Comparison of ENCODE assay signal across 8 cellular contexts in genomic region chr17:8409966-8410881, GRCh38. TPM values are rescaled to one million over a fixed set of nuclear protein-coding genes. Genes with fewer than 3 reads are reported as not detected.
DNase-seq lines count a peak whose midpoint lies in the region; ATAC-seq and TF ChIP-seq lines count a peak whose summit lies in the region.

No MANE protein-coding gene starts in this region.

- H3K4me3 ChIP-seq in AG04450 (ENCODE audit: low read depth, low read length) (no peak overlapping the region), H7 (ENCODE audit: insufficient read depth, low read depth, low read length) (no peak overlapping the region), kidney epithelial cell (ENCODE audit: low read depth, low read length) (no peak overlapping the region)

- DNase-seq in AG04450 (ENCODE audit: low read depth, low spot score) (peak; percentile 71), H7 (peak; percentile 84), NCI-H345 (lab: John Stamatoyannopoulos, UW) (peak; percentile 80), cerebellum (ENCODE audit: low spot score) (peak; percentile 80), kidney epithelial cell (ENCODE audit: low read depth) (no peak)
- peak; percentile 82 for DNase-seq in activated CD4-positive, CD25-positive, alpha-beta regulatory T cell treated with anti-CD3 and anti-CD28 coated beads, Interleukin-2, amount 50 U/mL, for 72 hours
- peak; percentile 73 to 75 for DNase-seq in stimulated activated CD4-positive, alpha-beta T cell treated with anti-CD3 and anti-CD28 coated beads, Interleukin-1b, Interleukin-23, amount 100 ng/mL, for 4 hours (ENCODE audit: low read depth in 2 of 2)

- POLR2A ChIA-PET in AG04450 (lab: Yijun Ruan, JAX) = interaction anchor here (0.7 kb wide), 1 partner anchor 25 kb away, joined by 3 read pairs; the partner anchor contains the start of gene NDEL1

- peak; percentile 84 for TF ChIP-seq CTCF in AG04450 (IDR thresholded peaks at IDR 0.05; ENCODE audit: low read depth, low read length)
- peak; percentile 82 for TF ChIP-seq CTCF in kidney epithelial cell (IDR thresholded peaks at IDR 0.05; ENCODE audit: insufficient read depth, low read length, poor library complexity, severe bottlenecking)

- CTCF ChIA-PET in AG04450 (lab: Charles Lee) = interaction anchor here (0.5 to 3.8 kb wide), 45 partner anchors 8 to 1226 kb away, joined by 3 to 70 read pairs (median 5); partner anchors contain the start of genes KRABD2, NDEL1 and STX8

- no peaks in the 10 kb centered on the region; the same call in 1 of the 2 replicates for H3K9me3 ChIP-seq in AG04450 (ENCODE audit: control insufficient read depth, insufficient read depth, low read length)

- H3K27me3 ChIP-seq in AG04450 (ENCODE audit: control insufficient read depth, insufficient read depth, low read length) = peaks cover 5% of the 10 kb centered on the region
- no peaks in the 10 kb centered on the region for H3K27me3 ChIP-seq in H7 (ENCODE audit: control insufficient read depth, insufficient read depth, low read length)
- H3K27me3 ChIP-seq in kidney epithelial cell (ENCODE audit: control insufficient read depth, insufficient read depth, low read length) = peaks cover 2% of the 10 kb centered on the region

- H3K27ac ChIP-seq in AG04450 (ENCODE audit: low read depth, low read length) = no peak overlapping the region

- H3K36me3 ChIP-seq in H7 (replicated peaks; ENCODE audit: control insufficient read depth, insufficient read depth, low read length) = no peaks in the 10 kb centered on the region
- no peaks in the 10 kb centered on the region for H3K36me3 ChIP-seq in kidney epithelial cell (ENCODE audit: control insufficient read depth, insufficient read depth, low read length)

- no peak for ATAC-seq in HG02938 (IDR thresholded peaks at IDR 0.05; ENCODE audit: unreplicated experiment)

RNA-seq across cellular contexts. Expression of gene RNF222, which starts 12.6 kb away (rescaled TPM):
- polyA plus RNA-seq in AG04450 (2011; rRNA removed) = not detected in 2 replicates
- polyA minus RNA-seq in AG04450 (2011; rRNA and poly(A)+ RNA removed) = not detected in 2 replicates
- not detected in 2 replicates for total RNA-seq in H7 (2014; rRNA removed; shearing (Covaris generic))
- total RNA-seq in cerebellum (not detected), kidney epithelial cell (0.14 TPM in 1 of 2 replicates, not detected in the other)

RNA-seq across cellular contexts. Expression of gene NDEL1, which starts 25.5 kb away (rescaled TPM):
- 65.6 and 74.7 TPM in 2 replicates for polyA plus RNA-seq in AG04450 (2011; rRNA removed)
- 50.1 and 52.8 TPM in 2 replicates for polyA minus RNA-seq in AG04450 (2011; rRNA and poly(A)+ RNA removed)
- total RNA-seq in H7 (2014; rRNA removed; shearing (Covaris generic)) = 18.6 and 32.8 TPM in 2 replicates
- total RNA-seq in cerebellum (36.8 TPM), kidney epithelial cell (39.8 and 43.5 TPM in 2 replicates)

RNA-seq across cellular contexts. Expression of gene RPL26, which starts 27.2 kb away (rescaled TPM):
- polyA plus RNA-seq in AG04450 (2011; rRNA removed) = 3,841 and 4,830 TPM in 2 replicates
- polyA minus RNA-seq in AG04450 (2011; rRNA and poly(A)+ RNA removed) = 736 and 892 TPM in 2 replicates
- total RNA-seq in H7 (2014; rRNA removed; shearing (Covaris generic)) = 1,833 and 2,305 TPM in 2 replicates
- total RNA-seq in cerebellum (1,440 TPM), kidney epithelial cell (6,130 and 6,972 TPM in 2 replicates)
